Comparison of ENCODE assay signal across 8 cellular contexts in the genomic region with DNA sequence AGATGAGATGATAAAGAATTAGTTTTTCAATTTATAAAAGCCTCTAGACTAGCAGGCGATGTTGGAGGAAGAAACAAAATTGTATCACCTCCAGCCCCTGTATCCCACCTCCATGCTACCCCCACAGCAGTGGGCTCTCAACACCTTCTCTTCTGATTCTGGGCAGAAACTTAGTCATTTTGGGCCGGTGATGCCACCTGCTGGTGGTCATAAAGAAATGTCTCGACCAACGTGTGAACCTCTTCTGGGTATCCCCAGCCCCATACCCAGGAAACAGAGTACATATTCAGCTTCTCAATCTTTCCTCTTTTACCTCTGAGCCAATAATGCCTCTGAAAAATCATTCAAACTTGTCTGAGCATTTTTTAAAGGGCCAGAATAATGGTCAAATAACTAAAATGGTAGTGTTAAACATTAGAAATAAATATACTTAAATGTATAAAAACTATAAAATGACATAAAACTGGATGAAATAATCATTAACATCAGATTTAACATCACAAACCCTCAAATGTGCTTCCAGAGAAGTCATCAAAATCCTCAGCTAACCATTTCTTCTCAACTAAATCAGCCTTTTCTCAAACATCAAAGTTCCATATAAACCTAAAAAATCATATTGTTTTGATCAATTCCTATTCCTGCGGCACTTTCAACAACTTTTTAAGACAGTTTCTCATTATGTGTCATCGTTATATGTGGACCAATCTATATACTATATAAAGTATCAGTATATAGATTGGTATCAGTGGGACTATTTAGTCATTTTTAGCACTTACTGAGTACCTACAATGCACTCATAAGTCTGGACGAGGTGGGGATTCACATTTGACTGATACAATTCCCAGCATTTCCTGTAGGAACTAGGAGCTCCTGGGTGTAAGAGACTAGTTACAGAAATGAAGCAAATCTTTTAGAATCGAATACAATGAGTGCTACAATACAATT.
DNase-seq lines count a peak whose midpoint lies in the region; ATAC-seq and TF ChIP-seq lines count a peak whose summit lies in the region.

No MANE protein-coding gene starts in this region.

- H3K27me3 Mint-ChIP-seq in CD4-positive, alpha-beta T cell = no peaks in the 10 kb centered on the region
- H3K27me3 Mint-ChIP-seq in natural killer cell treated with Interleukin-12 subunit alpha and Interleukin-12 subunit beta and Interleukin-15 and Interleukin-18, amount 100 ng/mL, for 72 hours = no peaks in the 10 kb centered on the region

- H3K4me3 ChIP-seq in HFF-Myc (replicated peaks; ENCODE audit: low read depth, low read length) = no peak overlapping the region

- TF ChIP-seq POLR2A in erythroblast (IDR thresholded peaks at IDR 0.05; ENCODE audit: low read length) = no peak

- H3K36me3 Mint-ChIP-seq in CD4-positive, alpha-beta T cell (ENCODE audit: low read depth) = peaks cover 53% of the 10 kb centered on the region
- H3K36me3 Mint-ChIP-seq in natural killer cell treated with Interleukin-12 subunit alpha and Interleukin-12 subunit beta and Interleukin-15 and Interleukin-18, amount 100 ng/mL, for 72 hours = no peaks in the 10 kb centered on the region

- ATAC-seq in CD4-positive, alpha-beta T cell (ENCODE audit: poor library complexity) = peak; percentile 61
- ATAC-seq in natural killer cell treated with Interleukin-12 subunit alpha and Interleukin-12 subunit beta and Interleukin-15 and Interleukin-18, amount 100 ng/mL, for 72 hours = peak; percentile 80 to 87
- no peak for ATAC-seq in HG03469 (IDR thresholded peaks at IDR 0.05; ENCODE audit: unreplicated experiment)

- TF ChIP-seq CTCF in CD4-positive, alpha-beta T cell (IDR thresholded peaks at IDR 0.05) = peak; percentile 89
- TF ChIP-seq CTCF in HFF-Myc (IDR thresholded peaks at IDR 0.05; ENCODE audit: low read depth, low read length, missing control alignments) = peak; percentile 71

- intact Hi-C loops in CD4-positive, alpha-beta T cell (cut with DNase I, micrococcal nuclease) = loop anchor here (1.0 to 5.0 kb wide), 4 partner anchors 78 to 199 kb away; no protein-coding TSS in a partner anchor

- no peaks in the 10 kb centered on the region for H3K9me3 ChIP-seq in CD4-positive, alpha-beta T cell (ENCODE audit: control insufficient read depth, low read length)

- CTCF ChIA-PET in CD4-positive, alpha-beta T cell (lab: Charles Lee) = interaction anchor here (0.6 to 1.7 kb wide), 8 partner anchors 17 to 1835 kb away, joined by 3 to 10 read pairs (median 3); no protein-coding TSS in a partner anchor

- H3K4me1 Mint-ChIP-seq in CD4-positive, alpha-beta T cell (ENCODE audit: low read depth) = no peaks in the 10 kb centered on the region
- peaks cover 9 to 12% of the 10 kb centered on the region in 2 donors for H3K4me1 Mint-ChIP-seq in natural killer cell treated with Interleukin-12 subunit alpha and Interleukin-12 subunit beta and Interleukin-15 and Interleukin-18, amount 100 ng/mL, for 72 hours (ENCODE audit: low read depth in 2 of 2)

- no peak overlapping the region for H3K4me3 Mint-ChIP-seq in CD4-positive, alpha-beta T cell
- no peak overlapping the region for H3K4me3 Mint-ChIP-seq in natural killer cell treated with Interleukin-12 subunit alpha and Interleukin-12 subunit beta and Interleukin-15 and Interleukin-18, amount 100 ng/mL, for 72 hours

- no peak overlapping the region for H3K27ac Mint-ChIP-seq in CD4-positive, alpha-beta T cell
- peak overlapping the region; percentile 2 to 12 for H3K27ac Mint-ChIP-seq in natural killer cell treated with Interleukin-12 subunit alpha and Interleukin-12 subunit beta and Interleukin-15 and Interleukin-18, amount 100 ng/mL, for 72 hours

- POLR2A ChIA-PET in CD4-positive, alpha-beta T cell (lab: Charles Lee) = interaction anchor here (0.7 to 1.9 kb wide), 2 partner anchors 14 to 133 kb away, joined by 3 to 5 read pairs; no protein-coding TSS in a partner anchor

- H3K27ac ChIP-seq in CD4-positive, alpha-beta T cell (ENCODE audit: low read depth, low read length) = no peak overlapping the region

- DNase-seq in CD4-positive, alpha-beta T cell = peak; percentile 32 to 59 (median 40)
- DNase-seq in HFF-Myc (ENCODE audit: extremely low read depth, low read depth) = peak; percentile 4
- peak; percentile 41 for DNase-seq in NOMO-1 treated with DMSO at 0.1 percent for 48 hours (lab: John Stamatoyannopoulos, UW; ENCODE audit: unreplicated experiment)
- DNase-seq in activated CD8-positive, alpha-beta memory T cell treated with anti-CD3 and anti-CD28 coated beads for 48 hours (ENCODE audit: low read depth in 2 of 3, low spot score in 2 of 3) = peak in 2 of 3 experiments; percentile 9 to 17
- peak; percentile 68 to 84 for DNase-seq in erythroblast (lab: John Stamatoyannopoulos, UW)
- peak; percentile 78 for DNase-seq in natural killer cell treated with Interleukin-12 subunit alpha and Interleukin-12 subunit beta and Interleukin-15 and Interleukin-18, amount 100 ng/mL, for 72 hours (ENCODE audit: low spot score)
- DNase-seq in stimulated activated naive CD4-positive, alpha-beta T cell (lab: John Stamatoyannopoulos, UW) = peak; percentile 7 to 60 (median 30)

- no peaks in the 10 kb centered on the region for H3K27me3 ChIP-seq in CD4-positive, alpha-beta T cell (ENCODE audit: control insufficient read depth, insufficient read depth, low read length)

- no peaks in the 10 kb centered on the region for H3K9me3 Mint-ChIP-seq in CD4-positive, alpha-beta T cell
- no peaks in the 10 kb centered on the region for H3K9me3 Mint-ChIP-seq in natural killer cell treated with Interleukin-12 subunit alpha and Interleukin-12 subunit beta and Interleukin-15 and Interleukin-18, amount 100 ng/mL, for 72 hours

Comparison
In these comparisons a context has a peak if more than half of its experiments do, and no peak if none do; other contexts are left out.
1. DNase-seq: peak in every context shown above with its lines; median percentile 78 in natural killer cell treated with Interleukin-12 subunit alpha and Interleukin-12 subunit beta and Interleukin-15 and Interleukin-18, amount 100 ng/mL, for 72 hours; 76 in erythroblast; 41 in NOMO-1 treated with DMSO at 0.1 percent for 48 hours; 40 in CD4-positive, alpha-beta T cell; 30 in stimulated activated naive CD4-positive, alpha-beta T cell; 13 in activated CD8-positive, alpha-beta memory T cell treated with anti-CD3 and anti-CD28 coated beads for 48 hours; 4 in HFF-Myc.